Comparison of ENCODE assay signal across 1 cellular context in the genomic region with DNA sequence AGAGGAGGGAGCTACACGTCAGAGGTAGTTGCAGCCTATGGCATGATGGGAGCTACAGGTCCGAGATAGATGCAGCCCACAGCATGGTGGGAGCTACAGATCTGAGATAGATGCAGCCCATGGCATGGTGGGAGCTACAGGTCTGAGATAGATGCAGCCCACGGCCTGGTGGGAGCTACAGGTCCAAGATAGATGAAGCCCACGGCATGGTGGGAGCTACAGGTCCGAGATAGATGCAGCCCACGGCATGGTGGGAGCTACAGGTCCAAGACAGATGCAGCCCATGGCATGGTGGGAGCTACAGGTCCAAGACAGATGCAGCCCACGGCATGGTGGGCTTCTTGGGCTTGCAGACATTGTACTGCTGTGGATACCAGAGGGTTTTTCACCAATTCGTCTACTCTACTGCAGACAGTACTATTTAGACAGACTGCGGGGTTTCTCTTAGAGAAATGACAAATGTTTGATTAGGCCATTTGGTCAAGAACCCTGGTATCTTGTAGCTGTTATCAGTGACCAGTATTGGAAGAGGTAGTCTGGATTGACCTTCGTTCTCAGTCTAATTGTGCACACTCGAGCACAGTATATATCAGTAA.
TF ChIP-seq lines count a peak whose summit lies in the region.

No MANE protein-coding gene starts in this region.

TF ChIP-seq in GM23338, 12 proteins besides CTCF, POLR2A, EP300 and RAD21 (continued from another document):
- TF ChIP-seq, protein P1, sequence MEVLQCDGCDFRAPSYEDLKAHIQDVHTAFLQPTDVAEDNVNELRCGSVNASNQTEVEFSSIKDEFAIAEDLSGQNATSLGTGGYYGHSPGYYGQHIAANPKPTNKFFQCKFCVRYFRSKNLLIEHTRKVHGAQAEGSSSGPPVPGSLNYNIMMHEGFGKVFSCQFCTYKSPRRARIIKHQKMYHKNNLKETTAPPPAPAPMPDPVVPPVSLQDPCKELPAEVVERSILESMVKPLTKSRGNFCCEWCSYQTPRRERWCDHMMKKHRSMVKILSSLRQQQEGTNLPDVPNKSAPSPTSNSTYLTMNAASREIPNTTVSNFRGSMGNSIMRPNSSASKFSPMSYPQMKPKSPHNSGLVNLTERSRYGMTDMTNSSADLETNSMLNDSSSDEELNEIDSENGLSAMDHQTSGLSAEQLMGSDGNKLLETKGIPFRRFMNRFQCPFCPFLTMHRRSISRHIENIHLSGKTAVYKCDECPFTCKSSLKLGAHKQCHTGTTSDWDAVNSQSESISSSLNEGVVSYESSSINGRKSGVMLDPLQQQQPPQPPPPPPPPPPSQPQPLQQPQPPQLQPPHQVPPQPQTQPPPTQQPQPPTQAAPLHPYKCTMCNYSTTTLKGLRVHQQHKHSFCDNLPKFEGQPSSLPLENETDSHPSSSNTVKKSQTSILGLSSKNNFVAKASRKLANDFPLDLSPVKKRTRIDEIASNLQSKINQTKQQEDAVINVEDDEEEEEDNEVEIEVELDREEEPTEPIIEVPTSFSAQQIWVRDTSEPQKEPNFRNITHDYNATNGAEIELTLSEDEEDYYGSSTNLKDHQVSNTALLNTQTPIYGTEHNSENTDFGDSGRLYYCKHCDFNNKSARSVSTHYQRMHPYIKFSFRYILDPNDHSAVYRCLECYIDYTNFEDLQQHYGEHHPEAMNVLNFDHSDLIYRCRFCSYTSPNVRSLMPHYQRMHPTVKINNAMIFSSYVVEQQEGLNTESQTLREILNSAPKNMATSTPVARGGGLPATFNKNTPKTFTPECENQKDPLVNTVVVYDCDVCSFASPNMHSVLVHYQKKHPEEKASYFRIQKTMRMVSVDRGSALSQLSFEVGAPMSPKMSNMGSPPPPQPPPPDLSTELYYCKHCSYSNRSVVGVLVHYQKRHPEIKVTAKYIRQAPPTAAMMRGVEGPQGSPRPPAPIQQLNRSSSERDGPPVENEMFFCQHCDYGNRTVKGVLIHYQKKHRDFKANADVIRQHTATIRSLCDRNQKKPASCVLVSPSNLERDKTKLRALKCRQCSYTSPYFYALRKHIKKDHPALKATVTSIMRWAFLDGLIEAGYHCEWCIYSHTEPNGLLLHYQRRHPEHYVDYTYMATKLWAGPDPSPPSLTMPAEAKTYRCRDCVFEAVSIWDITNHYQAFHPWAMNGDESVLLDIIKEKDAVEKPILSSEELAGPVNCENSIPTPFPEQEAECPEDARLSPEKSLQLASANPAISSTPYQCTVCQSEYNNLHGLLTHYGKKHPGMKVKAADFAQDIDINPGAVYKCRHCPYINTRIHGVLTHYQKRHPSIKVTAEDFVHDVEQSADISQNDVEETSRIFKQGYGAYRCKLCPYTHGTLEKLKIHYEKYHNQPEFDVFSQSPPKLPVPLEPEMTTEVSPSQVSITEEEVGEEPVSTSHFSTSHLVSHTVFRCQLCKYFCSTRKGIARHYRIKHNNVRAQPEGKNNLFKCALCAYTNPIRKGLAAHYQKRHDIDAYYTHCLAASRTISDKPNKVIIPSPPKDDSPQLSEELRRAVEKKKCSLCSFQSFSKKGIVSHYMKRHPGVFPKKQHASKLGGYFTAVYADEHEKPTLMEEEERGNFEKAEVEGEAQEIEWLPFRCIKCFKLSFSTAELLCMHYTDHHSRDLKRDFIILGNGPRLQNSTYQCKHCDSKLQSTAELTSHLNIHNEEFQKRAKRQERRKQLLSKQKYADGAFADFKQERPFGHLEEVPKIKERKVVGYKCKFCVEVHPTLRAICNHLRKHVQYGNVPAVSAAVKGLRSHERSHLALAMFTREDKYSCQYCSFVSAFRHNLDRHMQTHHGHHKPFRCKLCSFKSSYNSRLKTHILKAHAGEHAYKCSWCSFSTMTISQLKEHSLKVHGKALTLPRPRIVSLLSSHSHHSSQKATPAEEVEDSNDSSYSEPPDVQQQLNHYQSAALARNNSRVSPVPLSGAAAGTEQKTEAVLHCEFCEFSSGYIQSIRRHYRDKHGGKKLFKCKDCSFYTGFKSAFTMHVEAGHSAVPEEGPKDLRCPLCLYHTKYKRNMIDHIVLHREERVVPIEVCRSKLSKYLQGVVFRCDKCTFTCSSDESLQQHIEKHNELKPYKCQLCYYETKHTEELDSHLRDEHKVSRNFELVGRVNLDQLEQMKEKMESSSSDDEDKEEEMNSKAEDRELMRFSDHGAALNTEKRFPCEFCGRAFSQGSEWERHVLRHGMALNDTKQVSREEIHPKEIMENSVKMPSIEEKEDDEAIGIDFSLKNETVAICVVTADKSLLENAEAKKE (CRISPR knock-in tag; IDR thresholded peaks at IDR 0.05): no peak
- TF ChIP-seq ZNF331 (CRISPR knock-in tag; IDR thresholded peaks at IDR 0.05; ENCODE audit: low read depth) (no peak), CREB1 (CRISPR knock-in tag; IDR thresholded peaks at IDR 0.05; ENCODE audit: low read depth) (no peak), ZNF114 (CRISPR knock-in tag; IDR thresholded peaks at IDR 0.05) (no peak), STAT1 (IDR thresholded peaks at IDR 0.05; ENCODE audit: unreplicated experiment) (no peak), POLR2AphosphoS5 (IDR thresholded peaks at IDR 0.05; ENCODE audit: low read depth) (no peak)
- TF ChIP-seq, protein P2, sequence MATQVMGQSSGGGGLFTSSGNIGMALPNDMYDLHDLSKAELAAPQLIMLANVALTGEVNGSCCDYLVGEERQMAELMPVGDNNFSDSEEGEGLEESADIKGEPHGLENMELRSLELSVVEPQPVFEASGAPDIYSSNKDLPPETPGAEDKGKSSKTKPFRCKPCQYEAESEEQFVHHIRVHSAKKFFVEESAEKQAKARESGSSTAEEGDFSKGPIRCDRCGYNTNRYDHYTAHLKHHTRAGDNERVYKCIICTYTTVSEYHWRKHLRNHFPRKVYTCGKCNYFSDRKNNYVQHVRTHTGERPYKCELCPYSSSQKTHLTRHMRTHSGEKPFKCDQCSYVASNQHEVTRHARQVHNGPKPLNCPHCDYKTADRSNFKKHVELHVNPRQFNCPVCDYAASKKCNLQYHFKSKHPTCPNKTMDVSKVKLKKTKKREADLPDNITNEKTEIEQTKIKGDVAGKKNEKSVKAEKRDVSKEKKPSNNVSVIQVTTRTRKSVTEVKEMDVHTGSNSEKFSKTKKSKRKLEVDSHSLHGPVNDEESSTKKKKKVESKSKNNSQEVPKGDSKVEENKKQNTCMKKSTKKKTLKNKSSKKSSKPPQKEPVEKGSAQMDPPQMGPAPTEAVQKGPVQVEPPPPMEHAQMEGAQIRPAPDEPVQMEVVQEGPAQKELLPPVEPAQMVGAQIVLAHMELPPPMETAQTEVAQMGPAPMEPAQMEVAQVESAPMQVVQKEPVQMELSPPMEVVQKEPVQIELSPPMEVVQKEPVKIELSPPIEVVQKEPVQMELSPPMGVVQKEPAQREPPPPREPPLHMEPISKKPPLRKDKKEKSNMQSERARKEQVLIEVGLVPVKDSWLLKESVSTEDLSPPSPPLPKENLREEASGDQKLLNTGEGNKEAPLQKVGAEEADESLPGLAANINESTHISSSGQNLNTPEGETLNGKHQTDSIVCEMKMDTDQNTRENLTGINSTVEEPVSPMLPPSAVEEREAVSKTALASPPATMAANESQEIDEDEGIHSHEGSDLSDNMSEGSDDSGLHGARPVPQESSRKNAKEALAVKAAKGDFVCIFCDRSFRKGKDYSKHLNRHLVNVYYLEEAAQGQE (IDR thresholded peaks at IDR 0.05; ENCODE audit: unreplicated experiment): no peak
- TF ChIP-seq, protein P3, sequence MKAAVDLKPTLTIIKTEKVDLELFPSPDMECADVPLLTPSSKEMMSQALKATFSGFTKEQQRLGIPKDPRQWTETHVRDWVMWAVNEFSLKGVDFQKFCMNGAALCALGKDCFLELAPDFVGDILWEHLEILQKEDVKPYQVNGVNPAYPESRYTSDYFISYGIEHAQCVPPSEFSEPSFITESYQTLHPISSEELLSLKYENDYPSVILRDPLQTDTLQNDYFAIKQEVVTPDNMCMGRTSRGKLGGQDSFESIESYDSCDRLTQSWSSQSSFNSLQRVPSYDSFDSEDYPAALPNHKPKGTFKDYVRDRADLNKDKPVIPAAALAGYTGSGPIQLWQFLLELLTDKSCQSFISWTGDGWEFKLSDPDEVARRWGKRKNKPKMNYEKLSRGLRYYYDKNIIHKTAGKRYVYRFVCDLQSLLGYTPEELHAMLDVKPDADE (IDR thresholded peaks at IDR 0.05): no peak
TF ChIP-seq in GM23338: peak in this region for 0.
